Comparison of ENCODE assay signal across 18 cellular contexts in genomic region chr2:143698350-143698749, GRCh38.
A peak's percentile ranks its signal among the peaks of the same experiment; 100 is the strongest.
DNase-seq lines count a peak whose midpoint lies in the region; ATAC-seq and FAIRE-seq lines count a peak whose summit lies in the region.
"Had no signal": no experiment of that assay in that cellular context is flagged by ENCODE, and none has a peak within 500 bp of the region (broad histone marks: within the 10 kb centered on the region; RNA-seq: fewer than 3 reads in every experiment).

No MANE protein-coding gene starts in this region.

- no peaks in the 10 kb centered on the region for H3K4me1 Mint-ChIP-seq in activated naive CD4-positive, alpha-beta T cell treated with anti-CD3 and anti-CD28 coated beads, Interleukin-2, amount 50 U/mL, for 24 hours
- H3K4me1 Mint-ChIP-seq in activated naive CD4-positive, alpha-beta T cell treated with anti-CD3 and anti-CD28 coated beads, Interleukin-2, amount 10 ng/mL, durations not matched to agents 7 days and 5 days: no peaks in the 10 kb centered on the region
- peaks cover 20% of the 10 kb centered on the region for H3K4me1 Mint-ChIP-seq in activated T-helper 17 cell treated with anti-CD3 and anti-CD28 coated beads, Interleukin-2, amount 50 U/mL, for 72 hours
- H3K4me1 Mint-ChIP-seq in stimulated activated naive CD8-positive, alpha-beta T cell treated with anti-CD3 and anti-CD28 coated beads, Interleukin-15, Interleukin-2, amounts not matched to agents 100 ng/mL and 50 ng/mL, for 24 hours (ENCODE audit: low read depth): peaks cover 48% of the 10 kb centered on the region

- no peak for DNase-seq in activated naive CD4-positive, alpha-beta T cell treated with anti-CD3 and anti-CD28 coated beads, Interleukin-2, amount 10 ng/mL, durations not matched to agents 7 days and 5 days
- DNase-seq in GM19239 (ENCODE audit: insufficient read length, low spot score): no peak
- DNase-seq in T-helper 1 cell: no peak
- DNase-seq in stimulated activated CD4-positive, alpha-beta T cell treated with anti-CD3 and anti-CD28 coated beads, Interleukin-4, amount 100 ng/mL, for 24 hours: no peak
- DNase-seq in T-helper 2 cell: no peak
- DNase-seq: COR-L47, DMS53, HCEC 1CT, Karpas-422, NCI-H1417, NCI-H1930, NCI-H2171 treated with DMSO at 0.1 percent for 48 hours, NCI-H82, SHP77 had no signal

- ATAC-seq in activated T-helper 17 cell treated with anti-CD3 and anti-CD28 coated beads, Interleukin-2, amount 50 U/mL, for 72 hours (replicated peaks): peak; percentile 59

- no peaks in the 10 kb centered on the region for H3K9me3 Mint-ChIP-seq in activated naive CD4-positive, alpha-beta T cell treated with anti-CD3 and anti-CD28 coated beads, Interleukin-2, amount 50 U/mL, for 24 hours
- peaks cover 2% of the 10 kb centered on the region for H3K9me3 Mint-ChIP-seq in activated naive CD4-positive, alpha-beta T cell treated with anti-CD3 and anti-CD28 coated beads, Interleukin-2, amount 10 ng/mL, durations not matched to agents 7 days and 5 days
- H3K9me3 Mint-ChIP-seq in activated T-helper 17 cell treated with anti-CD3 and anti-CD28 coated beads, Interleukin-2, amount 50 U/mL, for 72 hours: no peaks in the 10 kb centered on the region
- H3K9me3 Mint-ChIP-seq in stimulated activated naive CD8-positive, alpha-beta T cell treated with anti-CD3 and anti-CD28 coated beads, Interleukin-15, Interleukin-2, amounts not matched to agents 100 ng/mL and 50 ng/mL, for 24 hours: peaks cover 4% of the 10 kb centered on the region

- peaks cover 19% of the 10 kb centered on the region for H3K36me3 Mint-ChIP-seq in activated naive CD4-positive, alpha-beta T cell treated with anti-CD3 and anti-CD28 coated beads, Interleukin-2, amount 50 U/mL, for 24 hours
- peaks cover 40% of the 10 kb centered on the region for H3K36me3 Mint-ChIP-seq in activated naive CD4-positive, alpha-beta T cell treated with anti-CD3 and anti-CD28 coated beads, Interleukin-2, amount 10 ng/mL, durations not matched to agents 7 days and 5 days
- peaks cover 15% of the 10 kb centered on the region for H3K36me3 Mint-ChIP-seq in activated T-helper 17 cell treated with anti-CD3 and anti-CD28 coated beads, Interleukin-2, amount 50 U/mL, for 72 hours (ENCODE audit: low read depth)
- peaks cover 23% of the 10 kb centered on the region for H3K36me3 Mint-ChIP-seq in stimulated activated naive CD8-positive, alpha-beta T cell treated with anti-CD3 and anti-CD28 coated beads, Interleukin-15, Interleukin-2, amounts not matched to agents 100 ng/mL and 50 ng/mL, for 24 hours (ENCODE audit: low read depth)

- H3K27me3 Mint-ChIP-seq in activated naive CD4-positive, alpha-beta T cell treated with anti-CD3 and anti-CD28 coated beads, Interleukin-2, amount 50 U/mL, for 24 hours: no peaks in the 10 kb centered on the region
- H3K27me3 Mint-ChIP-seq in activated naive CD4-positive, alpha-beta T cell treated with anti-CD3 and anti-CD28 coated beads, Interleukin-2, amount 10 ng/mL, durations not matched to agents 7 days and 5 days: no peaks in the 10 kb centered on the region
- no peaks in the 10 kb centered on the region for H3K27me3 Mint-ChIP-seq in activated T-helper 17 cell treated with anti-CD3 and anti-CD28 coated beads, Interleukin-2, amount 50 U/mL, for 72 hours
- H3K27me3 Mint-ChIP-seq in stimulated activated naive CD8-positive, alpha-beta T cell treated with anti-CD3 and anti-CD28 coated beads, Interleukin-15, Interleukin-2, amounts not matched to agents 100 ng/mL and 50 ng/mL, for 24 hours: no peaks in the 10 kb centered on the region

- FAIRE-seq in GM19239 (lab: Jason Lieb, UNC): peak; percentile 57
- FAIRE-seq: RCC 7860 had no signal

- peak overlapping the region; percentile 17 for H3K27ac Mint-ChIP-seq in activated naive CD4-positive, alpha-beta T cell treated with anti-CD3 and anti-CD28 coated beads, Interleukin-2, amount 50 U/mL, for 24 hours
- H3K27ac Mint-ChIP-seq in activated naive CD4-positive, alpha-beta T cell treated with anti-CD3 and anti-CD28 coated beads, Interleukin-2, amount 10 ng/mL, durations not matched to agents 7 days and 5 days: no peak overlapping the region
- peak overlapping the region; percentile 51 for H3K27ac Mint-ChIP-seq in activated T-helper 17 cell treated with anti-CD3 and anti-CD28 coated beads, Interleukin-2, amount 50 U/mL, for 72 hours
- peak overlapping the region; percentile 90 for H3K27ac Mint-ChIP-seq in stimulated activated naive CD8-positive, alpha-beta T cell treated with anti-CD3 and anti-CD28 coated beads, Interleukin-15, Interleukin-2, amounts not matched to agents 100 ng/mL and 50 ng/mL, for 24 hours

- H3K4me3 Mint-ChIP-seq in activated naive CD4-positive, alpha-beta T cell treated with anti-CD3 and anti-CD28 coated beads, Interleukin-2, amount 50 U/mL, for 24 hours: no peak overlapping the region
- no peak overlapping the region for H3K4me3 Mint-ChIP-seq in activated naive CD4-positive, alpha-beta T cell treated with anti-CD3 and anti-CD28 coated beads, Interleukin-2, amount 10 ng/mL, durations not matched to agents 7 days and 5 days
- peak overlapping the region; percentile 11 for H3K4me3 Mint-ChIP-seq in activated T-helper 17 cell treated with anti-CD3 and anti-CD28 coated beads, Interleukin-2, amount 50 U/mL, for 72 hours
- H3K4me3 Mint-ChIP-seq in stimulated activated naive CD8-positive, alpha-beta T cell treated with anti-CD3 and anti-CD28 coated beads, Interleukin-15, Interleukin-2, amounts not matched to agents 100 ng/mL and 50 ng/mL, for 24 hours: peak overlapping the region; percentile 10

- CTCF ChIA-PET in activated naive CD4-positive, alpha-beta T cell treated with anti-CD3 and anti-CD28 coated beads, Interleukin-2, amount 10 ng/mL, durations not matched to agents 7 days and 5 days (lab: Charles Lee): no interaction called here

Comparison
In these comparisons a context has a peak if more than half of its experiments do, and no peak if none do; other contexts are left out.
1. H3K4me3 Mint-ChIP-seq: peak in activated T-helper 17 cell treated with anti-CD3 and anti-CD28 coated beads, Interleukin-2, amount 50 U/mL, for 72 hours (single experiment) and stimulated activated naive CD8-positive, alpha-beta T cell treated with anti-CD3 and anti-CD28 coated beads, Interleukin-15, Interleukin-2, amounts not matched to agents 100 ng/mL and 50 ng/mL, for 24 hours (single experiment); none in activated naive CD4-positive, alpha-beta T cell treated with anti-CD3 and anti-CD28 coated beads, Interleukin-2, amount 50 U/mL, for 24 hours (single experiment) and activated naive CD4-positive, alpha-beta T cell treated with anti-CD3 and anti-CD28 coated beads, Interleukin-2, amount 10 ng/mL, durations not matched to agents 7 days and 5 days (single experiment).